ENCODE assay signal across 10 cellular contexts in the genomic region with DNA sequence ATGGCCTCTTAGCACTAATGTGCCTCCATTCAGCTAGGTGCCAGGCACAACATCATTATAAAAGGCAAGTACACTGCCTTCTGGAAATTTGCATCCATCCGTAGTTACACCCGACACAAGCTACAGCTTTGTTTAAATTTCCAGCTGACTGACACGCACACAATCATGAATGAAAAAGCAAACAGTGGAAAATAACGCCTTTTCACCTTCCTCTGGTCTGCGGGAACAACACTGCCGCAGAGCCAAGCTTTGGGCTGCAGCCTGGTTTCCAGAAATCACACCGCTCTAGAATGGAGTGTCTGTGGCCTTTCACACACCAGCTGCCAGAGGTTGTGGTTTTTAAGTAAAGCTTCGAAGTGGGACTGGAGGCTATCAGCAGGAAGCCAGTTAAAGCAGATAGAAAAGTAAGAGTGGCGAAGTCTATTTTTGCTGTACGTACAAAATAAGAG.
A peak's percentile ranks its signal among the peaks of the same experiment; 100 is the strongest.
DNase-seq lines count a peak whose midpoint lies in the region; ATAC-seq, FAIRE-seq and TF ChIP-seq lines count a peak whose summit lies in the region.
"Had no signal": no experiment of that assay in that cellular context is flagged by ENCODE, and none has a peak within 500 bp of the region (broad histone marks: within the 10 kb centered on the region; RNA-seq: fewer than 3 reads in every experiment).

No MANE protein-coding gene starts in this region.

- H3K27ac Mint-ChIP-seq in GM23338, result no peak overlapping the region
- no peak overlapping the region for H3K27ac Mint-ChIP-seq in osteocyte (ENCODE audit: unreplicated experiment)

- no peaks in the 10 kb centered on the region for H3K9me3 ChIP-seq in gastroesophageal sphincter
- H3K9me3 ChIP-seq: adrenal gland had no signal

- TF ChIP-seq POLR2A in gastroesophageal sphincter (IDR thresholded peaks at IDR 0.05), result no peak

- H3K9me2 ChIP-seq in GM23338 (ENCODE audit: insufficient read depth), result no peaks in the 10 kb centered on the region

- H3K9me3 Mint-ChIP-seq in GM23338 (no peaks in the 10 kb centered on the region), osteocyte (ENCODE audit: unreplicated experiment) (no peaks in the 10 kb centered on the region)

- WGBS in gastroesophageal sphincter (ENCODE audit: low coverage in 1 of 2), 2 donors, result 23 to 68% methylated on average over 4 to 10 of the region's 10 CpGs

- H3K27me3 Mint-ChIP-seq in GM23338 (ENCODE audit: insufficient read depth, low read depth, poor library complexity), result peaks cover 10% of the 10 kb centered on the region
- H3K27me3 Mint-ChIP-seq in osteocyte (ENCODE audit: unreplicated experiment), result peaks cover 14% of the 10 kb centered on the region

- H3K36me3 Mint-ChIP-seq in GM23338 (ENCODE audit: low read depth), result no peaks in the 10 kb centered on the region
- no peaks in the 10 kb centered on the region for H3K36me3 Mint-ChIP-seq in osteocyte (ENCODE audit: unreplicated experiment)

- no peaks in the 10 kb centered on the region for H3F3A ChIP-seq in GM23338 (replicated peaks; ENCODE audit: low read depth)

- TF ChIP-seq CTCF in GM23338 (conservative IDR thresholded peaks at IDR 0.05; ENCODE audit: low read depth in 2 of 2) (no peak), gastroesophageal sphincter (IDR thresholded peaks at IDR 0.05) (no peak), osteocyte (IDR thresholded peaks at IDR 0.05) (no peak)

- H3K4me3 ChIP-seq in GM23338 (no peak overlapping the region), gastroesophageal sphincter (no peak overlapping the region)
- H3K4me3 ChIP-seq: adrenal gland had no signal

- no peaks in the 10 kb centered on the region for H3K79me2 ChIP-seq in GM23338 (replicated peaks; ENCODE audit: insufficient read depth)

- H3K4me2 ChIP-seq in GM23338, result no peak overlapping the region

- ATAC-seq in GM23338, result no peak
- ATAC-seq in gastroesophageal sphincter, result no peak

- H3K27me3 ChIP-seq in GM23338 (ENCODE audit: insufficient read depth) (no peaks in the 10 kb centered on the region), gastroesophageal sphincter (peaks cover 13% of the 10 kb centered on the region)
- H3K27me3 ChIP-seq: adrenal gland had no signal

- 0 out of 2 replicates have a peak overlapping the region, but pooled peaks have one; percentile 18 for H2AFZ ChIP-seq in GM23338

- DNase-seq in GM18507 (ENCODE audit: extremely low spot score, insufficient read length, low read depth), result no peak
- no peak for DNase-seq in GM23338 (ENCODE audit: low spot score)
- peak; percentile 96 for DNase-seq in NCI-H2107 treated with DMSO at 0.1 percent for 48 hours (lab: John Stamatoyannopoulos, UW; ENCODE audit: unreplicated experiment)
- peak; percentile 55 for DNase-seq in medulla oblongata (ENCODE audit: extremely low spot score)
- no peak for DNase-seq in osteocyte (ENCODE audit: extremely low spot score, unreplicated experiment)
- DNase-seq in NCI-H1694 treated with DMSO at 0.1 percent for 48 hours (lab: John Stamatoyannopoulos, UW), result no peak
- DNase-seq in NCI-H1105 (lab: John Stamatoyannopoulos, UW), result no peak
- DNase-seq: adrenal gland; stimulated activated CD4-positive, alpha-beta T cell treated with anti-CD3 and anti-CD28 coated beads, Interleukin-2, amount 100 ng/mL, for 48 hours had no signal

- no peaks in the 10 kb centered on the region for H3K36me3 ChIP-seq in GM23338 (ENCODE audit: insufficient read depth)
- H3K36me3 ChIP-seq in gastroesophageal sphincter, result no peaks in the 10 kb centered on the region
- H3K36me3 ChIP-seq: adrenal gland had no signal

- H3K4me3 Mint-ChIP-seq in GM23338 (no peak overlapping the region), osteocyte (ENCODE audit: unreplicated experiment) (no peak overlapping the region)

- H4K20me1 ChIP-seq in GM23338 (replicated peaks; ENCODE audit: insufficient read depth), result no peaks in the 10 kb centered on the region

- no peak for TF ChIP-seq EP300 in gastroesophageal sphincter (IDR thresholded peaks at IDR 0.05)

- H3K27ac ChIP-seq in GM23338 (ENCODE audit: low read depth) (no peak overlapping the region), gastroesophageal sphincter (no peak overlapping the region)
- H3K27ac ChIP-seq: adrenal gland had no signal

- H3K4me1 Mint-ChIP-seq in GM23338 (peaks cover 36% of the 10 kb centered on the region), osteocyte (ENCODE audit: unreplicated experiment) (no peaks in the 10 kb centered on the region)

- H3K4me1 ChIP-seq in GM23338 (ENCODE audit: insufficient read depth), result peaks cover 14% of the 10 kb centered on the region
- H3K4me1 ChIP-seq in gastroesophageal sphincter, result no peaks in the 10 kb centered on the region

- peak; percentile 77 for FAIRE-seq in GM18507 (lab: Jason Lieb, UNC)

TF ChIP-seq in GM23338, 12 proteins besides CTCF, POLR2A, EP300 and RAD21:
- TF ChIP-seq EZH2phosphoT487 (IDR thresholded peaks at IDR 0.05; ENCODE audit: unreplicated experiment) (no peak), ZNF331 (CRISPR knock-in tag; IDR thresholded peaks at IDR 0.05; ENCODE audit: low read depth) (no peak), POLR2AphosphoS5 (IDR thresholded peaks at IDR 0.05; ENCODE audit: low read depth) (no peak), EZH2 (IDR thresholded peaks at IDR 0.05; ENCODE audit: low read depth, unreplicated experiment) (no peak), JUNB (IDR thresholded peaks at IDR 0.05; ENCODE audit: unreplicated experiment) (no peak), NANOG (IDR thresholded peaks at IDR 0.05; ENCODE audit: borderline replicate concordance) (no peak), CREB1 (CRISPR knock-in tag; IDR thresholded peaks at IDR 0.05; ENCODE audit: low read depth) (no peak), ZNF114 (CRISPR knock-in tag; IDR thresholded peaks at IDR 0.05) (no peak)
- TF ChIP-seq, protein P1, sequence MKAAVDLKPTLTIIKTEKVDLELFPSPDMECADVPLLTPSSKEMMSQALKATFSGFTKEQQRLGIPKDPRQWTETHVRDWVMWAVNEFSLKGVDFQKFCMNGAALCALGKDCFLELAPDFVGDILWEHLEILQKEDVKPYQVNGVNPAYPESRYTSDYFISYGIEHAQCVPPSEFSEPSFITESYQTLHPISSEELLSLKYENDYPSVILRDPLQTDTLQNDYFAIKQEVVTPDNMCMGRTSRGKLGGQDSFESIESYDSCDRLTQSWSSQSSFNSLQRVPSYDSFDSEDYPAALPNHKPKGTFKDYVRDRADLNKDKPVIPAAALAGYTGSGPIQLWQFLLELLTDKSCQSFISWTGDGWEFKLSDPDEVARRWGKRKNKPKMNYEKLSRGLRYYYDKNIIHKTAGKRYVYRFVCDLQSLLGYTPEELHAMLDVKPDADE (IDR thresholded peaks at IDR 0.05), result no peak
- TF ChIP-seq, protein P2, sequence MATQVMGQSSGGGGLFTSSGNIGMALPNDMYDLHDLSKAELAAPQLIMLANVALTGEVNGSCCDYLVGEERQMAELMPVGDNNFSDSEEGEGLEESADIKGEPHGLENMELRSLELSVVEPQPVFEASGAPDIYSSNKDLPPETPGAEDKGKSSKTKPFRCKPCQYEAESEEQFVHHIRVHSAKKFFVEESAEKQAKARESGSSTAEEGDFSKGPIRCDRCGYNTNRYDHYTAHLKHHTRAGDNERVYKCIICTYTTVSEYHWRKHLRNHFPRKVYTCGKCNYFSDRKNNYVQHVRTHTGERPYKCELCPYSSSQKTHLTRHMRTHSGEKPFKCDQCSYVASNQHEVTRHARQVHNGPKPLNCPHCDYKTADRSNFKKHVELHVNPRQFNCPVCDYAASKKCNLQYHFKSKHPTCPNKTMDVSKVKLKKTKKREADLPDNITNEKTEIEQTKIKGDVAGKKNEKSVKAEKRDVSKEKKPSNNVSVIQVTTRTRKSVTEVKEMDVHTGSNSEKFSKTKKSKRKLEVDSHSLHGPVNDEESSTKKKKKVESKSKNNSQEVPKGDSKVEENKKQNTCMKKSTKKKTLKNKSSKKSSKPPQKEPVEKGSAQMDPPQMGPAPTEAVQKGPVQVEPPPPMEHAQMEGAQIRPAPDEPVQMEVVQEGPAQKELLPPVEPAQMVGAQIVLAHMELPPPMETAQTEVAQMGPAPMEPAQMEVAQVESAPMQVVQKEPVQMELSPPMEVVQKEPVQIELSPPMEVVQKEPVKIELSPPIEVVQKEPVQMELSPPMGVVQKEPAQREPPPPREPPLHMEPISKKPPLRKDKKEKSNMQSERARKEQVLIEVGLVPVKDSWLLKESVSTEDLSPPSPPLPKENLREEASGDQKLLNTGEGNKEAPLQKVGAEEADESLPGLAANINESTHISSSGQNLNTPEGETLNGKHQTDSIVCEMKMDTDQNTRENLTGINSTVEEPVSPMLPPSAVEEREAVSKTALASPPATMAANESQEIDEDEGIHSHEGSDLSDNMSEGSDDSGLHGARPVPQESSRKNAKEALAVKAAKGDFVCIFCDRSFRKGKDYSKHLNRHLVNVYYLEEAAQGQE (IDR thresholded peaks at IDR 0.05; ENCODE audit: unreplicated experiment), result no peak

Comparison
In these comparisons a context has a peak if more than half of its experiments do, and no peak if none do; other contexts are left out.
1. DNase-seq: peak in NCI-H2107 treated with DMSO at 0.1 percent for 48 hours (single experiment) and medulla oblongata (single experiment); none in GM18507 (single experiment), GM23338 (single experiment), osteocyte (single experiment), NCI-H1694 treated with DMSO at 0.1 percent for 48 hours (single experiment) and NCI-H1105 (single experiment).